18 cellular contexts compared by ENCODE assay signal in genomic region chr18:27130029-27130428, GRCh38. TPM values are rescaled to one million over a fixed set of nuclear protein-coding genes. Genes with fewer than 3 reads are reported as not detected.
"Had no signal": no experiment of that assay in that cellular context is flagged by ENCODE, and none has a peak within 500 bp of the region (broad histone marks: within the 10 kb centered on the region; RNA-seq: fewer than 3 reads in every experiment).

No MANE protein-coding gene starts in this region.

- ATAC-seq: left colon; naive thymus-derived CD8-positive, alpha-beta T cell had no signal

- H3K4me1 Mint-ChIP-seq: naive thymus-derived CD8-positive, alpha-beta T cell had no signal

- H3K27ac Mint-ChIP-seq: naive thymus-derived CD8-positive, alpha-beta T cell; type B pancreatic cell had no signal

- DNase-seq: cortex of kidney; dorsolateral prefrontal cortex; effector CD8-positive, alpha-beta T cell; foreskin melanocyte; head of caudate nucleus; left colon; naive thymus-derived CD8-positive, alpha-beta T cell; posterior cingulate gyrus; stimulated activated CD4-positive, alpha-beta T cell treated with anti-CD3 and anti-CD28 coated beads, Interleukin-2, amount 100 ng/mL, for 48 hours; stimulated activated naive CD4-positive, alpha-beta T cell treated with Interleukin-2 at 50 U/mL for 16 hours; thyroid gland had no signal

- H3K9me3 Mint-ChIP-seq: type B pancreatic cell had no signal

- H3K4me2 ChIP-seq: hepatocyte, smooth muscle cell had no signal

- H3K36me3 Mint-ChIP-seq: naive thymus-derived CD8-positive, alpha-beta T cell; type B pancreatic cell had no signal

- H3K4me3 ChIP-seq: dorsolateral prefrontal cortex, hepatocyte, smooth muscle cell, suprapubic skin, thyroid gland had no signal

- H2AFZ ChIP-seq: hepatocyte had no signal

- H3K36me3 ChIP-seq: suprapubic skin, thyroid gland had no signal

- H3K27me3 Mint-ChIP-seq: naive thymus-derived CD8-positive, alpha-beta T cell; type B pancreatic cell had no signal

- H3K4me1 ChIP-seq: suprapubic skin, thyroid gland had no signal

- H3K4me3 Mint-ChIP-seq: naive thymus-derived CD8-positive, alpha-beta T cell; type B pancreatic cell had no signal

- H3K27ac ChIP-seq: dorsolateral prefrontal cortex, hepatocyte, suprapubic skin, thyroid gland had no signal

- H3K27me3 ChIP-seq: hepatocyte, suprapubic skin, thyroid gland had no signal

- H3K9me3 ChIP-seq: suprapubic skin, thyroid gland had no signal

RNA-seq across cellular contexts. Expression of gene CHST9, which starts 55.1 kb away (rescaled TPM):
- total RNA-seq: lung microvascular endothelial cell; mesenteric fat pad; naive thymus-derived CD8-positive, alpha-beta T cell; pulmonary artery endothelial cell; smooth muscle cell had no signal
- polyA plus RNA-seq: naive thymus-derived CD8-positive, alpha-beta T cell; smooth muscle cell had no signal
